In the genomic region with DNA sequence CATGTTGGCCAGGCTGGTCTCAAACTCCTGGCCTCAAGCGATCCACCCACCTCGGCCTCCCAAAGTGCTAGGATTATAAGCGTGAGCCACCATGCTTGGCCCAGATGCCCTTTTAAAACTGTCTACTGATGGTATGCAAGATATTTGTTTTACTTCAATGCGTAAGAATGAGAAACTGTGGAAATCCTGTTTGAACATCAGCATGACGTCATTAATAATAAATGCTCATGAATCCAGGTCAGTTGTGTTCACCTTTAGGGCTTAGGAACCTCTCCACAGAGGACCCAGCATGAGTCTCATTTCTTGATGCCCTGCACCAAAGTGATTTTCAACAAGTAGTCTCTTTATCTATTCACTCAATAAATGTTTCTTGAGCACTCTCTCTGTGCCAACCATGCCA, we compare ENCODE assay signal across 3 cellular contexts.
A peak's percentile ranks its signal among the peaks of the same experiment; 100 is the strongest.
TF ChIP-seq lines count a peak whose summit lies in the region.

No MANE protein-coding gene starts in this region.

TF ChIP-seq in HepG2, 621 proteins besides CTCF, POLR2A, EP300 and RAD21:
- peak; percentile 99 for TF ChIP-seq ATF7 (IDR thresholded peaks at IDR 0.05)
- TF ChIP-seq ATF7 (CRISPR knock-in tag; IDR thresholded peaks at IDR 0.05): no peak
- TF ChIP-seq PHF20 (CRISPR knock-in tag; IDR thresholded peaks at IDR 0.05): no peak
- TF ChIP-seq ZNF639 (CRISPR knock-in tag; conservative IDR thresholded peaks at IDR 0.05): no peak
- no peak for TF ChIP-seq ZFYVE20 (CRISPR knock-in tag; IDR thresholded peaks at IDR 0.05; ENCODE audit: borderline replicate concordance, low read depth)
- TF ChIP-seq NFYC (CRISPR knock-in tag; IDR thresholded peaks at IDR 0.05): no peak
- TF ChIP-seq CREB1 (IDR thresholded peaks at IDR 0.05): peak; percentile 93
- TF ChIP-seq CREB1 (CRISPR knock-in tag; IDR thresholded peaks at IDR 0.05): no peak

TF ChIP-seq in K562, 482 proteins besides CTCF, POLR2A, EP300 and RAD21:
- TF ChIP-seq ATF7 (IDR thresholded peaks at IDR 0.05): peak; percentile 67; the same call in 1 of the 2 replicates
- TF ChIP-seq CXXC5 (CRISPR knock-in tag; IDR thresholded peaks at IDR 0.05): no peak
- peak; percentile 52 for TF ChIP-seq ATF3 (IDR thresholded peaks at IDR 0.05)
- no peak for TF ChIP-seq ATF3 (CRISPR knock-in tag; conservative IDR thresholded peaks at IDR 0.05)
- TF ChIP-seq, protein P1, sequence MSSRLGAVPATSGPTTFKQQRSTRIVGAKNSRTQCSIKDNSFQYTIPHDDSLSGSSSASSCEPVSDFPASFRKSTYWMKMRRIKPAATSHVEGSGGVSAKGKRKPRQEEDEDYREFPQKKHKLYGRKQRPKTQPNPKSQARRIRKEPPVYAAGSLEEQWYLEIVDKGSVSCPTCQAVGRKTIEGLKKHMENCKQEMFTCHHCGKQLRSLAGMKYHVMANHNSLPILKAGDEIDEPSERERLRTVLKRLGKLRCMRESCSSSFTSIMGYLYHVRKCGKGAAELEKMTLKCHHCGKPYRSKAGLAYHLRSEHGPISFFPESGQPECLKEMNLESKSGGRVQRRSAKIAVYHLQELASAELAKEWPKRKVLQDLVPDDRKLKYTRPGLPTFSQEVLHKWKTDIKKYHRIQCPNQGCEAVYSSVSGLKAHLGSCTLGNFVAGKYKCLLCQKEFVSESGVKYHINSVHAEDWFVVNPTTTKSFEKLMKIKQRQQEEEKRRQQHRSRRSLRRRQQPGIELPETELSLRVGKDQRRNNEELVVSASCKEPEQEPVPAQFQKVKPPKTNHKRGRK (tag; IDR thresholded peaks at IDR 0.05): no peak

TF ChIP-seq in GM23338, 12 proteins besides CTCF, POLR2A, EP300 and RAD21:
- no peak for TF ChIP-seq EZH2 (IDR thresholded peaks at IDR 0.05; ENCODE audit: low read depth, unreplicated experiment)
- TF ChIP-seq POLR2AphosphoS5 (IDR thresholded peaks at IDR 0.05; ENCODE audit: low read depth): no peak
- TF ChIP-seq ZNF331 (CRISPR knock-in tag; IDR thresholded peaks at IDR 0.05; ENCODE audit: low read depth): no peak
- TF ChIP-seq ZNF462 (CRISPR knock-in tag; IDR thresholded peaks at IDR 0.05): no peak
- no peak for TF ChIP-seq ZNF114 (CRISPR knock-in tag; IDR thresholded peaks at IDR 0.05)
- TF ChIP-seq, protein P2, sequence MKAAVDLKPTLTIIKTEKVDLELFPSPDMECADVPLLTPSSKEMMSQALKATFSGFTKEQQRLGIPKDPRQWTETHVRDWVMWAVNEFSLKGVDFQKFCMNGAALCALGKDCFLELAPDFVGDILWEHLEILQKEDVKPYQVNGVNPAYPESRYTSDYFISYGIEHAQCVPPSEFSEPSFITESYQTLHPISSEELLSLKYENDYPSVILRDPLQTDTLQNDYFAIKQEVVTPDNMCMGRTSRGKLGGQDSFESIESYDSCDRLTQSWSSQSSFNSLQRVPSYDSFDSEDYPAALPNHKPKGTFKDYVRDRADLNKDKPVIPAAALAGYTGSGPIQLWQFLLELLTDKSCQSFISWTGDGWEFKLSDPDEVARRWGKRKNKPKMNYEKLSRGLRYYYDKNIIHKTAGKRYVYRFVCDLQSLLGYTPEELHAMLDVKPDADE (IDR thresholded peaks at IDR 0.05): no peak
- TF ChIP-seq EZH2phosphoT487 (IDR thresholded peaks at IDR 0.05; ENCODE audit: unreplicated experiment): no peak
- TF ChIP-seq NANOG (IDR thresholded peaks at IDR 0.05; ENCODE audit: borderline replicate concordance): no peak
- TF ChIP-seq JUNB (IDR thresholded peaks at IDR 0.05; ENCODE audit: unreplicated experiment): no peak
- TF ChIP-seq, protein P3, sequence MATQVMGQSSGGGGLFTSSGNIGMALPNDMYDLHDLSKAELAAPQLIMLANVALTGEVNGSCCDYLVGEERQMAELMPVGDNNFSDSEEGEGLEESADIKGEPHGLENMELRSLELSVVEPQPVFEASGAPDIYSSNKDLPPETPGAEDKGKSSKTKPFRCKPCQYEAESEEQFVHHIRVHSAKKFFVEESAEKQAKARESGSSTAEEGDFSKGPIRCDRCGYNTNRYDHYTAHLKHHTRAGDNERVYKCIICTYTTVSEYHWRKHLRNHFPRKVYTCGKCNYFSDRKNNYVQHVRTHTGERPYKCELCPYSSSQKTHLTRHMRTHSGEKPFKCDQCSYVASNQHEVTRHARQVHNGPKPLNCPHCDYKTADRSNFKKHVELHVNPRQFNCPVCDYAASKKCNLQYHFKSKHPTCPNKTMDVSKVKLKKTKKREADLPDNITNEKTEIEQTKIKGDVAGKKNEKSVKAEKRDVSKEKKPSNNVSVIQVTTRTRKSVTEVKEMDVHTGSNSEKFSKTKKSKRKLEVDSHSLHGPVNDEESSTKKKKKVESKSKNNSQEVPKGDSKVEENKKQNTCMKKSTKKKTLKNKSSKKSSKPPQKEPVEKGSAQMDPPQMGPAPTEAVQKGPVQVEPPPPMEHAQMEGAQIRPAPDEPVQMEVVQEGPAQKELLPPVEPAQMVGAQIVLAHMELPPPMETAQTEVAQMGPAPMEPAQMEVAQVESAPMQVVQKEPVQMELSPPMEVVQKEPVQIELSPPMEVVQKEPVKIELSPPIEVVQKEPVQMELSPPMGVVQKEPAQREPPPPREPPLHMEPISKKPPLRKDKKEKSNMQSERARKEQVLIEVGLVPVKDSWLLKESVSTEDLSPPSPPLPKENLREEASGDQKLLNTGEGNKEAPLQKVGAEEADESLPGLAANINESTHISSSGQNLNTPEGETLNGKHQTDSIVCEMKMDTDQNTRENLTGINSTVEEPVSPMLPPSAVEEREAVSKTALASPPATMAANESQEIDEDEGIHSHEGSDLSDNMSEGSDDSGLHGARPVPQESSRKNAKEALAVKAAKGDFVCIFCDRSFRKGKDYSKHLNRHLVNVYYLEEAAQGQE (IDR thresholded peaks at IDR 0.05; ENCODE audit: unreplicated experiment): no peak
- TF ChIP-seq STAT1 (IDR thresholded peaks at IDR 0.05; ENCODE audit: unreplicated experiment): no peak
- TF ChIP-seq CREB1 (CRISPR knock-in tag; IDR thresholded peaks at IDR 0.05; ENCODE audit: low read depth): no peak
TF ChIP-seq in GM23338: peak in this region for 0.
